Comparison of ENCODE assay signal across 1 cellular context in the genomic region with DNA sequence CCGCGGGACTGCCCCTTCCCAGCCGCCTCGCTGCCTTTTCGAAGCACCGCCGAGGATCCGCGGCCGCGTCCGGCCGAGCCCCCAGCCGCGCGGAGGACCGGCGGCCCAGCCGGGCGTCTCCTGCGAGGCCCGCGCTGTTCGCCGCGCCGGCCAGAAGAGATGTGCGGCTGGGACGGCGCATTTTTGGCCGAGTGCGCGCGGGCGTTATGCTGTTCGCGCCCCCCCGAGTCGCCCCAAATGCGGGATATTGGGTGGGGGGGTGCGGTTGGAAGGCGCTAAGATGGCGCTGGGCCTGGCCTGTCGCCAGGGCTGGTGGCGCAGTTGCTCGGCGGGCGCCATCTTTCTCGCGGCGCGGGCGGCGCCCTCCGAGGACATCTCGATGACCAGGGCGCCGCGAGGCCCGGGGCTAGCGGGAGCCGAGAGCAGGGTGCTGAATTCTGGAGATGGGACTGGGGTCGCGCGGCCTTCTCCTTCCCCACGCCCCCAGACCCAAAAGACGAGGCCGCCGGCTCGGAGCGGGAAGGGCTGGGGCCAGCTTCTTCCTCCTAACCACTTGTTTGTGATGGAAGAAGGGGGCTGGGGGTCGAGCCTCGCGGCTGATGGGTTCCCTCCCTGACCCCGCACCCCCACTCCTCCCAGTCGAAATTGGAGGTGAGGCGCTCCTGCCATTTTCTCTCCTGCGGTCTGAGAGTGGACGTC.
TF ChIP-seq lines count a peak whose summit lies in the region.

No MANE protein-coding gene starts in this region.

TF ChIP-seq in HepG2, 621 proteins besides CTCF, POLR2A, EP300 and RAD21 (continued from another document and continues in another):
- TF ChIP-seq NR2F6 (IDR thresholded peaks at IDR 0.05) (no peak), NR2F6 (CRISPR knock-in tag; IDR thresholded peaks at IDR 0.05) (peak; percentile 19; the same call in 1 of the 2 replicates), KMT2A (CRISPR knock-in tag; IDR thresholded peaks at IDR 0.05) (peak; percentile 62), SRSF4 (IDR thresholded peaks at IDR 0.05; ENCODE audit: low read depth, low read length, poor library complexity, severe bottlenecking) (peak; percentile 15), STAG1 (CRISPR knock-in tag; IDR thresholded peaks at IDR 0.05) (0 out of 2 replicates have a peak, but pooled peaks have one; percentile 3), ZFP62 (CRISPR knock-in tag; IDR thresholded peaks at IDR 0.05) (0 out of 2 replicates have a peak, but pooled peaks have one; percentile 81), ZNF253 (CRISPR knock-in tag; IDR thresholded peaks at IDR 0.05; ENCODE audit: borderline replicate concordance) (peak; percentile 83), PRPF4 (IDR thresholded peaks at IDR 0.05; ENCODE audit: low read depth, low read length, poor library complexity, severe bottlenecking) (peak; percentile 91), FOSL2 (CRISPR knock-in tag; IDR thresholded peaks at IDR 0.05) (peak; percentile 34), PRMT3 (CRISPR knock-in tag; IDR thresholded peaks at IDR 0.05; ENCODE audit: borderline replicate concordance, low read depth) (peak; percentile 87; the same call in 1 of the 2 replicates), EEA1 (CRISPR knock-in tag; IDR thresholded peaks at IDR 0.05; ENCODE audit: borderline replicate concordance) (peak; percentile 87; the same call in 1 of the 2 replicates), GZF1 (CRISPR knock-in tag; IDR thresholded peaks at IDR 0.05) (no peak), ZNF501 (CRISPR knock-in tag; IDR thresholded peaks at IDR 0.05) (peak; percentile 93), ZMAT3 (CRISPR knock-in tag; conservative IDR thresholded peaks at IDR 0.05) (peak; percentile 94), ZEB1 (IDR thresholded peaks at IDR 0.05; ENCODE audit: insufficient replicate concordance, low read depth) (peak; percentile 72), ZNF777 (CRISPR knock-in tag; IDR thresholded peaks at IDR 0.05) (peak; percentile 73; the same call in 1 of the 2 replicates), TSC22D2 (CRISPR knock-in tag; IDR thresholded peaks at IDR 0.05; ENCODE audit: borderline replicate concordance) (peak; percentile 66; the same call in 1 of the 2 replicates), ZNF441 (CRISPR knock-in tag; IDR thresholded peaks at IDR 0.05; ENCODE audit: borderline replicate concordance) (peak; percentile 60; the same call in 1 of the 2 replicates), ZBTB38 (CRISPR knock-in tag; IDR thresholded peaks at IDR 0.05) (peak; percentile 89; the same call in 1 of the 2 replicates), ZNF598 (CRISPR knock-in tag; IDR thresholded peaks at IDR 0.05; ENCODE audit: borderline replicate concordance) (peak; percentile 61; the same call in 1 of the 2 replicates), ARHGAP35 (CRISPR knock-in tag; IDR thresholded peaks at IDR 0.05; ENCODE audit: borderline replicate concordance) (peak; percentile 72; the same call in 1 of the 2 replicates), FOXM1 (CRISPR knock-in tag; IDR thresholded peaks at IDR 0.05) (no peak; the same call in 1 of the 2 replicates), ZNF337 (CRISPR knock-in tag; IDR thresholded peaks at IDR 0.05; ENCODE audit: borderline replicate concordance, low read depth) (no peak; the same call in 1 of the 2 replicates), ZBTB1 (CRISPR knock-in tag; IDR thresholded peaks at IDR 0.05; ENCODE audit: borderline replicate concordance) (no peak; the same call in 1 of the 2 replicates), GFI1 (CRISPR knock-in tag; IDR thresholded peaks at IDR 0.05; ENCODE audit: borderline replicate concordance) (peak; percentile 16; the same call in 1 of the 2 replicates), TMF1 (CRISPR knock-in tag; IDR thresholded peaks at IDR 0.05; ENCODE audit: low read depth) (peak; percentile 94), GABPA (IDR thresholded peaks at IDR 0.05; ENCODE audit: low read depth, low read length) (no peak), GABPA (CRISPR knock-in tag; IDR thresholded peaks at IDR 0.05; ENCODE audit: low read depth) (0 out of 2 replicates have a peak, but pooled peaks have one; percentile 27), ZNF549 (CRISPR knock-in tag; IDR thresholded peaks at IDR 0.05) (peak; percentile 78; the same call in 1 of the 2 replicates), RBFOX2 (IDR thresholded peaks at IDR 0.05; ENCODE audit: low read depth, low read length) (peak; percentile 97), SSRP1 (CRISPR knock-in tag; IDR thresholded peaks at IDR 0.05) (no peak)
- TF ChIP-seq, protein P1, sequence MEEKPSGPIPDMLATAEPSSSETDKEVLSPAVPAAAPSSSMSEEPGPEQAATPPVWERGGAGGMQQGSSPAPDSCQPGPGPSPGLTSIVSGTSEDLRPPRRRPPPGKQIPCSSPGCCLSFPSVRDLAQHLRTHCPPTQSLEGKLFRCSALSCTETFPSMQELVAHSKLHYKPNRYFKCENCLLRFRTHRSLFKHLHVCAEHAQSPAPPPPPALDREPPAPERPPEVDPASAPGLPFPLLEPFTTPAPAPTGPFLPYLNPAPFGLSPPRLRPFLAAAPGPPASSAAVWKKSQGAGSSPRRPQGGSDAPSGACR (CRISPR knock-in tag; IDR thresholded peaks at IDR 0.05), result peak; percentile 41; the same call in 1 of the 2 replicates
- TF ChIP-seq, protein P2, sequence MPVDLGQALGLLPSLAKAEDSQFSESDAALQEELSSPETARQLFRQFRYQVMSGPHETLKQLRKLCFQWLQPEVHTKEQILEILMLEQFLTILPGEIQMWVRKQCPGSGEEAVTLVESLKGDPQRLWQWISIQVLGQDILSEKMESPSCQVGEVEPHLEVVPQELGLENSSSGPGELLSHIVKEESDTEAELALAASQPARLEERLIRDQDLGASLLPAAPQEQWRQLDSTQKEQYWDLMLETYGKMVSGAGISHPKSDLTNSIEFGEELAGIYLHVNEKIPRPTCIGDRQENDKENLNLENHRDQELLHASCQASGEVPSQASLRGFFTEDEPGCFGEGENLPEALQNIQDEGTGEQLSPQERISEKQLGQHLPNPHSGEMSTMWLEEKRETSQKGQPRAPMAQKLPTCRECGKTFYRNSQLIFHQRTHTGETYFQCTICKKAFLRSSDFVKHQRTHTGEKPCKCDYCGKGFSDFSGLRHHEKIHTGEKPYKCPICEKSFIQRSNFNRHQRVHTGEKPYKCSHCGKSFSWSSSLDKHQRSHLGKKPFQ (CRISPR knock-in tag; IDR thresholded peaks at IDR 0.05; ENCODE audit: insufficient replicate concordance), result no peak
- TF ChIP-seq, protein P3, sequence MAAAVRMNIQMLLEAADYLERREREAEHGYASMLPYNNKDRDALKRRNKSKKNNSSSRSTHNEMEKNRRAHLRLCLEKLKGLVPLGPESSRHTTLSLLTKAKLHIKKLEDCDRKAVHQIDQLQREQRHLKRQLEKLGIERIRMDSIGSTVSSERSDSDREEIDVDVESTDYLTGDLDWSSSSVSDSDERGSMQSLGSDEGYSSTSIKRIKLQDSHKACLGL (CRISPR knock-in tag; IDR thresholded peaks at IDR 0.05), result peak; percentile 90
- TF ChIP-seq, protein P4, sequence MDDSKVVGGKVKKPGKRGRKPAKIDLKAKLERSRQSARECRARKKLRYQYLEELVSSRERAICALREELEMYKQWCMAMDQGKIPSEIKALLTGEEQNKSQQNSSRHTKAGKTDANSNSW (CRISPR knock-in tag; IDR thresholded peaks at IDR 0.05; ENCODE audit: borderline replicate concordance), result peak; percentile 100
- TF ChIP-seq, protein P5, sequence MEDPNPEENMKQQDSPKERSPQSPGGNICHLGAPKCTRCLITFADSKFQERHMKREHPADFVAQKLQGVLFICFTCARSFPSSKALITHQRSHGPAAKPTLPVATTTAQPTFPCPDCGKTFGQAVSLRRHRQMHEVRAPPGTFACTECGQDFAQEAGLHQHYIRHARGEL (CRISPR knock-in tag; IDR thresholded peaks at IDR 0.05), result 0 out of 2 replicates have a peak, but pooled peaks have one; percentile 39
- TF ChIP-seq, protein P6, sequence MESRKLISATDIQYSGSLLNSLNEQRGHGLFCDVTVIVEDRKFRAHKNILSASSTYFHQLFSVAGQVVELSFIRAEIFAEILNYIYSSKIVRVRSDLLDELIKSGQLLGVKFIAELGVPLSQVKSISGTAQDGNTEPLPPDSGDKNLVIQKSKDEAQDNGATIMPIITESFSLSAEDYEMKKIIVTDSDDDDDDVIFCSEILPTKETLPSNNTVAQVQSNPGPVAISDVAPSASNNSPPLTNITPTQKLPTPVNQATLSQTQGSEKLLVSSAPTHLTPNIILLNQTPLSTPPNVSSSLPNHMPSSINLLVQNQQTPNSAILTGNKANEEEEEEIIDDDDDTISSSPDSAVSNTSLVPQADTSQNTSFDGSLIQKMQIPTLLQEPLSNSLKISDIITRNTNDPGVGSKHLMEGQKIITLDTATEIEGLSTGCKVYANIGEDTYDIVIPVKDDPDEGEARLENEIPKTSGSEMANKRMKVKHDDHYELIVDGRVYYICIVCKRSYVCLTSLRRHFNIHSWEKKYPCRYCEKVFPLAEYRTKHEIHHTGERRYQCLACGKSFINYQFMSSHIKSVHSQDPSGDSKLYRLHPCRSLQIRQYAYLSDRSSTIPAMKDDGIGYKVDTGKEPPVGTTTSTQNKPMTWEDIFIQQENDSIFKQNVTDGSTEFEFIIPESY (CRISPR knock-in tag; IDR thresholded peaks at IDR 0.05), result 0 out of 2 replicates have a peak, but pooled peaks have one; percentile 20
- TF ChIP-seq, protein P7, sequence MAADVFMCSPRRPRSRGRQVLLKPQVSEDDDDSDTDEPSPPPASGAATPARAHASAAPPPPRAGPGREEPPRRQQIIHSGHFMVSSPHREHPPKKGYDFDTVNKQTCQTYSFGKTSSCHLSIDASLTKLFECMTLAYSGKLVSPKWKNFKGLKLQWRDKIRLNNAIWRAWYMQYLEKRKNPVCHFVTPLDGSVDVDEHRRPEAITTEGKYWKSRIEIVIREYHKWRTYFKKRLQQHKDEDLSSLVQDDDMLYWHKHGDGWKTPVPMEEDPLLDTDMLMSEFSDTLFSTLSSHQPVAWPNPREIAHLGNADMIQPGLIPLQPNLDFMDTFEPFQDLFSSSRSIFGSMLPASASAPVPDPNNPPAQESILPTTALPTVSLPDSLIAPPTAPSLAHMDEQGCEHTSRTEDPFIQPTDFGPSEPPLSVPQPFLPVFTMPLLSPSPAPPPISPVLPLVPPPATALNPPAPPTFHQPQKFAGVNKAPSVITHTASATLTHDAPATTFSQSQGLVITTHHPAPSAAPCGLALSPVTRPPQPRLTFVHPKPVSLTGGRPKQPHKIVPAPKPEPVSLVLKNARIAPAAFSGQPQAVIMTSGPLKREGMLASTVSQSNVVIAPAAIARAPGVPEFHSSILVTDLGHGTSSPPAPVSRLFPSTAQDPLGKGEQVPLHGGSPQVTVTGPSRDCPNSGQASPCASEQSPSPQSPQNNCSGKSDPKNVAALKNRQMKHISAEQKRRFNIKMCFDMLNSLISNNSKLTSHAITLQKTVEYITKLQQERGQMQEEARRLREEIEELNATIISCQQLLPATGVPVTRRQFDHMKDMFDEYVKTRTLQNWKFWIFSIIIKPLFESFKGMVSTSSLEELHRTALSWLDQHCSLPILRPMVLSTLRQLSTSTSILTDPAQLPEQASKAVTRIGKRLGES (CRISPR knock-in tag; IDR thresholded peaks at IDR 0.05; ENCODE audit: borderline replicate concordance), result 0 out of 2 replicates have a peak, but pooled peaks have one; percentile 59
- TF ChIP-seq, protein P8, sequence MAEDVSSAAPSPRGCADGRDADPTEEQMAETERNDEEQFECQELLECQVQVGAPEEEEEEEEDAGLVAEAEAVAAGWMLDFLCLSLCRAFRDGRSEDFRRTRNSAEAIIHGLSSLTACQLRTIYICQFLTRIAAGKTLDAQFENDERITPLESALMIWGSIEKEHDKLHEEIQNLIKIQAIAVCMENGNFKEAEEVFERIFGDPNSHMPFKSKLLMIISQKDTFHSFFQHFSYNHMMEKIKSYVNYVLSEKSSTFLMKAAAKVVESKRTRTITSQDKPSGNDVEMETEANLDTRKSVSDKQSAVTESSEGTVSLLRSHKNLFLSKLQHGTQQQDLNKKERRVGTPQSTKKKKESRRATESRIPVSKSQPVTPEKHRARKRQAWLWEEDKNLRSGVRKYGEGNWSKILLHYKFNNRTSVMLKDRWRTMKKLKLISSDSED (CRISPR knock-in tag; IDR thresholded peaks at IDR 0.05), result peak; percentile 79; the same call in 1 of the 2 replicates
- TF ChIP-seq, protein P9, sequence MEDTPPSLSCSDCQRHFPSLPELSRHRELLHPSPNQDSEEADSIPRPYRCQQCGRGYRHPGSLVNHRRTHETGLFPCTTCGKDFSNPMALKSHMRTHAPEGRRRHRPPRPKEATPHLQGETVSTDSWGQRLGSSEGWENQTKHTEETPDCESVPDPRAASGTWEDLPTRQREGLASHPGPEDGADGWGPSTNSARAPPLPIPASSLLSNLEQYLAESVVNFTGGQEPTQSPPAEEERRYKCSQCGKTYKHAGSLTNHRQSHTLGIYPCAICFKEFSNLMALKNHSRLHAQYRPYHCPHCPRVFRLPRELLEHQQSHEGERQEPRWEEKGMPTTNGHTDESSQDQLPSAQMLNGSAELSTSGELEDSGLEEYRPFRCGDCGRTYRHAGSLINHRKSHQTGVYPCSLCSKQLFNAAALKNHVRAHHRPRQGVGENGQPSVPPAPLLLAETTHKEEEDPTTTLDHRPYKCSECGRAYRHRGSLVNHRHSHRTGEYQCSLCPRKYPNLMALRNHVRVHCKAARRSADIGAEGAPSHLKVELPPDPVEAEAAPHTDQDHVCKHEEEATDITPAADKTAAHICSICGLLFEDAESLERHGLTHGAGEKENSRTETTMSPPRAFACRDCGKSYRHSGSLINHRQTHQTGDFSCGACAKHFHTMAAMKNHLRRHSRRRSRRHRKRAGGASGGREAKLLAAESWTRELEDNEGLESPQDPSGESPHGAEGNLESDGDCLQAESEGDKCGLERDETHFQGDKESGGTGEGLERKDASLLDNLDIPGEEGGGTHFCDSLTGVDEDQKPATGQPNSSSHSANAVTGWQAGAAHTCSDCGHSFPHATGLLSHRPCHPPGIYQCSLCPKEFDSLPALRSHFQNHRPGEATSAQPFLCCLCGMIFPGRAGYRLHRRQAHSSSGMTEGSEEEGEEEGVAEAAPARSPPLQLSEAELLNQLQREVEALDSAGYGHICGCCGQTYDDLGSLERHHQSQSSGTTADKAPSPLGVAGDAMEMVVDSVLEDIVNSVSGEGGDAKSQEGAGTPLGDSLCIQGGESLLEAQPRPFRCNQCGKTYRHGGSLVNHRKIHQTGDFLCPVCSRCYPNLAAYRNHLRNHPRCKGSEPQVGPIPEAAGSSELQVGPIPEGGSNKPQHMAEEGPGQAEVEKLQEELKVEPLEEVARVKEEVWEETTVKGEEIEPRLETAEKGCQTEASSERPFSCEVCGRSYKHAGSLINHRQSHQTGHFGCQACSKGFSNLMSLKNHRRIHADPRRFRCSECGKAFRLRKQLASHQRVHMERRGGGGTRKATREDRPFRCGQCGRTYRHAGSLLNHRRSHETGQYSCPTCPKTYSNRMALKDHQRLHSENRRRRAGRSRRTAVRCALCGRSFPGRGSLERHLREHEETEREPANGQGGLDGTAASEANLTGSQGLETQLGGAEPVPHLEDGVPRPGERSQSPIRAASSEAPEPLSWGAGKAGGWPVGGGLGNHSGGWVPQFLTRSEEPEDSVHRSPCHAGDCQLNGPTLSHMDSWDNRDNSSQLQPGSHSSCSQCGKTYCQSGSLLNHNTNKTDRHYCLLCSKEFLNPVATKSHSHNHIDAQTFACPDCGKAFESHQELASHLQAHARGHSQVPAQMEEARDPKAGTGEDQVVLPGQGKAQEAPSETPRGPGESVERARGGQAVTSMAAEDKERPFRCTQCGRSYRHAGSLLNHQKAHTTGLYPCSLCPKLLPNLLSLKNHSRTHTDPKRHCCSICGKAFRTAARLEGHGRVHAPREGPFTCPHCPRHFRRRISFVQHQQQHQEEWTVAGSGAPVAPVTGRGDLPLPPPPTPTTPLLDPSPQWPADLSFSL (CRISPR knock-in tag; IDR thresholded peaks at IDR 0.05), result no peak
